Comparison of ENCODE assay signal across 6 cellular contexts in the genomic region with DNA sequence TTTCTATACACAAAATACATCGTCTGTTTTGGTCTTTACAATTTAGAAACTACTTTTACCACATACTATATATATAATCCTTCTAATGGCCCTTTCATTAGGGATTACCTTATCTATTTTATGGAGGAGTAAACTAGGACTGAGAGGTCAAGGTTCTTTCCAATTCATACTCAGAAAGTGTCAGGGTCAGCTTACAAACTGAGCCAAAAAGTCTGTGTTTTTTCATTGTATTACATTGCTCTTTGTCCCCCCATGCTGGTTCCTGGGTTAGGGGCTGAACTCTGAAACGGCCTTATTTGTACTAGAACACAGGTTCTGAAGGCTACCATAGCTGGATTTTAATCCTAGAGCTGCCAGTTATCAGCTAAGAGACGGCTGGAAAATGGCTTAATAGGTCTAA.
"Had no signal": no experiment of that assay in that cellular context is flagged by ENCODE, and none has a peak within 500 bp of the region (broad histone marks: within the 10 kb centered on the region; RNA-seq: fewer than 3 reads in every experiment).

No MANE protein-coding gene starts in this region.

- H3K4me3 ChIP-seq: K562 had no signal

- H3K4me3 Mint-ChIP-seq: IgD-negative memory B cell had no signal

- ATAC-seq: K562 had no signal

- FAIRE-seq: HTR-8/SVneo, K562 had no signal

- DNase-seq: IMR-90, KBM-7 had no signal

- H3K27ac ChIP-seq: HL-60 had no signal

- H3K4me1 Mint-ChIP-seq: IgD-negative memory B cell had no signal

- H3K9me3 Mint-ChIP-seq: IgD-negative memory B cell had no signal

- H3K27me3 Mint-ChIP-seq: IgD-negative memory B cell had no signal
